9 cellular contexts compared by ENCODE assay signal in genomic region chr1:32997381-32997891, GRCh38. TPM values are rescaled to one million over a fixed set of nuclear protein-coding genes. Genes with fewer than 3 reads are reported as not detected.
DNase-seq lines count a peak whose midpoint lies in the region; ATAC-seq, FAIRE-seq and TF ChIP-seq lines count a peak whose summit lies in the region.
"Had no signal": no experiment of that assay in that cellular context is flagged by ENCODE, and none has a peak within 500 bp of the region (broad histone marks: within the 10 kb centered on the region; RNA-seq: fewer than 3 reads in every experiment).

No MANE protein-coding gene starts in this region.

- ATAC-seq in T-cell (replicated peaks in 1 of 4) (no peak), HG03457 (IDR thresholded peaks at IDR 0.05; ENCODE audit: unreplicated experiment) (no peak)
- ATAC-seq: stimulated activated naive CD8-positive, alpha-beta T cell treated with anti-CD3 and anti-CD28 coated beads, Interleukin-15, amount 100 ng/mL, for 72 hours had no signal

- peaks cover 39% of the 10 kb centered on the region for H3F3A ChIP-seq in GM23248 (ENCODE audit: insufficient read depth)

- H3K9ac ChIP-seq in GM23248, result peak overlapping the region; percentile 76

- H3K27me3 Mint-ChIP-seq in T-cell, result no peaks in the 10 kb centered on the region
- H3K27me3 Mint-ChIP-seq: stimulated activated naive CD8-positive, alpha-beta T cell treated with anti-CD3 and anti-CD28 coated beads, Interleukin-15, amount 100 ng/mL, for 72 hours had no signal

- peaks cover 27% of the 10 kb centered on the region for H3K4me1 ChIP-seq in GM23248 (ENCODE audit: insufficient read depth)
- peaks cover 3 to 6% of the 10 kb centered on the region in 2 donors for H3K4me1 ChIP-seq in small intestine (ENCODE audit: control insufficient read depth in 2 of 2, insufficient read depth in 1 of 2, low read depth in 1 of 2, low read length in 1 of 2)

- POLR2A ChIA-PET in T-cell (lab: Charles Lee), result no interaction called here

- no peaks in the 10 kb centered on the region for H3K9me3 Mint-ChIP-seq in T-cell
- H3K9me3 Mint-ChIP-seq: stimulated activated naive CD8-positive, alpha-beta T cell treated with anti-CD3 and anti-CD28 coated beads, Interleukin-15, amount 100 ng/mL, for 72 hours had no signal

- no peaks in the 10 kb centered on the region for H4K20me1 ChIP-seq in GM23248 (ENCODE audit: insufficient read depth)

- no peaks in the 10 kb centered on the region for H3K79me2 ChIP-seq in GM23248 (ENCODE audit: insufficient read depth)

- H3K36me3 Mint-ChIP-seq in T-cell, result no peaks in the 10 kb centered on the region

- in situ Hi-C loops in GM23248 (cut with MboI), result no loop called here

- H3K4me3 Mint-ChIP-seq in T-cell, result no peak overlapping the region
- H3K4me3 Mint-ChIP-seq: stimulated activated naive CD8-positive, alpha-beta T cell treated with anti-CD3 and anti-CD28 coated beads, Interleukin-15, amount 100 ng/mL, for 72 hours had no signal

- H3K9me3 ChIP-seq in GM23248 (ENCODE audit: low read depth) (no peaks in the 10 kb centered on the region), small intestine (ENCODE audit: control insufficient read depth, low read depth) (no peaks in the 10 kb centered on the region)
- H3K9me3 ChIP-seq: pancreas had no signal

- peaks cover 16 to 24% (median 17%) of the 10 kb centered on the region in 3 donors for H3K4me1 Mint-ChIP-seq in T-cell

- FAIRE-seq in small intestine (lab: Jason Lieb, UNC), result no peak
- FAIRE-seq: pancreas had no signal

- no peaks in the 10 kb centered on the region for H3K36me3 ChIP-seq in GM23248 (ENCODE audit: low read depth)
- H3K36me3 ChIP-seq in small intestine (ENCODE audit: control insufficient read depth in 2 of 2, insufficient read depth in 2 of 2, low read length in 2 of 2), result no peaks in the 10 kb centered on the region
- H3K36me3 ChIP-seq: pancreas had no signal

- DNase-seq in GM23248 (peak; percentile 89), T-cell (no peak), fibroblast of the aortic adventitia (ENCODE audit: low read depth) (peak; percentile 93), small intestine (no peak), NCI-H510A (lab: John Stamatoyannopoulos, UW) (no peak), NCI-H2196 treated with DMSO at 0.1 percent for 48 hours (lab: John Stamatoyannopoulos, UW; ENCODE audit: unreplicated experiment) (no peak)
- DNase-seq: pancreas; stimulated activated naive CD8-positive, alpha-beta T cell treated with anti-CD3 and anti-CD28 coated beads, Interleukin-15, amount 100 ng/mL, for 72 hours had no signal

- TF ChIP-seq CTCF in fibroblast of the aortic adventitia (IDR thresholded peaks at IDR 0.05; ENCODE audit: insufficient read depth, low read length), result no peak

- 0 to 5% methylated on average over 2 of the region's 2 CpGs for WGBS in GM23248 (ENCODE audit: low coverage in 1 of 2, low lambda C conversion rate in 2 of 2, missing lambda C conversion rate in 2 of 2), 2 experiments
- 62 to 84% (median 74%) methylated on average over 2 of the region's 2 CpGs for WGBS in small intestine, 3 donors

- no peak overlapping the region for H3K4me3 ChIP-seq in GM23248
- H3K4me3 ChIP-seq in fibroblast of the aortic adventitia (ENCODE audit: low read depth, low read length), result no peak overlapping the region
- no peak overlapping the region for H3K4me3 ChIP-seq in small intestine (ENCODE audit: low read depth in 1 of 2, low read length in 2 of 2)
- H3K4me3 ChIP-seq: pancreas had no signal

- H3K27ac Mint-ChIP-seq in T-cell, result peak overlapping the region; percentile 57 to 61

- H3K4me2 ChIP-seq in GM23248 (ENCODE audit: unreplicated experiment), result peak overlapping the region; percentile 50

- CTCF ChIA-PET in T-cell (lab: Charles Lee), result no interaction called here

- H3K27me3 ChIP-seq in GM23248 (replicated peaks; ENCODE audit: insufficient read depth), result no peaks in the 10 kb centered on the region
- H3K27me3 ChIP-seq in small intestine (ENCODE audit: control insufficient read depth in 2 of 2, insufficient read depth in 2 of 2, low read length in 2 of 2), result no peaks in the 10 kb centered on the region
- H3K27me3 ChIP-seq: pancreas had no signal

- no peaks in the 10 kb centered on the region for H3K9me2 ChIP-seq in GM23248 (ENCODE audit: insufficient read depth)

- H2AFZ ChIP-seq in GM23248, result no peak overlapping the region

- peak overlapping the region; percentile 97 for H3K27ac ChIP-seq in GM23248
- peak overlapping the region; percentile 0 to 32 for H3K27ac ChIP-seq in small intestine (ENCODE audit: low read depth in 1 of 2, low read length in 1 of 2)

RNA-seq across cellular contexts. Expression of gene RNF19B, which starts 32.8 kb away (rescaled TPM):
- 9.5 and 11.1 TPM in 2 replicates for total RNA-seq in GM23248 (2014; rRNA removed; shearing (Covaris generic))
- 1.5 and 1.6 TPM in 2 replicates for polyA plus RNA-seq in GM23248 (2016; fragmentation: Nextera tagmentation; extraction: Ambion mirVana)
- 10 to 100 TPM; 28.7 to 44.8 (median 30.3) TPM for total RNA-seq in T-cell
- total RNA-seq in fibroblast of the aortic adventitia (ENCODE audit: low replicate concordance), result 8.5 and 23.0 TPM in 2 replicates
- polyA plus RNA-seq in small intestine, result 10 to 100 TPM; 20.8 to 29.2 (median 28.9) TPM

RNA-seq across cellular contexts. Expression of gene AK2, which starts 39.2 kb away (rescaled TPM):
- total RNA-seq in GM23248 (2014; rRNA removed; shearing (Covaris generic)), result 130 and 134 TPM in 2 replicates
- polyA plus RNA-seq in GM23248 (2016; fragmentation: Nextera tagmentation; extraction: Ambion mirVana) (173 and 179 TPM in 2 replicates), small intestine (100 to 1,000 TPM; 180 to 208 (median 202) TPM)
- total RNA-seq in T-cell (10 to 100 TPM; 57.2 to 92.9 (median 81.9) TPM), fibroblast of the aortic adventitia (ENCODE audit: low replicate concordance) (155 and 373 TPM in 2 replicates)

Comparison
In these comparisons a context has a peak if more than half of its experiments do, and no peak if none do; other contexts are left out.
1. DNase-seq: peak in GM23248 (single experiment) and fibroblast of the aortic adventitia (single experiment); none in T-cell (0 of 34), small intestine (single experiment), NCI-H510A (single experiment) and NCI-H2196 treated with DMSO at 0.1 percent for 48 hours (single experiment).